In the genomic region with DNA sequence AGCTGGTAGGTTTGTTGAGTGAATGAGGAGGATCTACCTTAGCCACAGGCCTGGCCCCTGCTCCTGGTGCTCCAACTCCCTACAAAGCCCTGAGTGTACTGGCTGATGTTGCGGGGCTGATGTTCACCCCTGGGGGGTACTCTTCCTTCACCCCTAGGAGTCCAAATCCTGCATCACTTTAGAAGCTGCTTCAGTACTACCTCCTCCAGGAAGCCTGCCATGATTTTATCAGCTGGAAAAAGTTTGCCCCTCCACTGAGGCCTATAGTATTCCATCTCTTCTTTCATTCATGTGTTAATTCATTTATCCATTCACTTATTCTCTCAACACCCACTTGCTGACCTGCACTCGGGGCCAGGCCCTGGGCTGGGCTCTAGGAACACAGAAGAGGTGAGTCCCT, we compare ENCODE assay signal across 25 cellular contexts. TPM values are rescaled to one million over a fixed set of nuclear protein-coding genes. Genes with fewer than 3 reads are reported as not detected.
"Had no signal": no experiment of that assay in that cellular context is flagged by ENCODE, and none has a peak within 500 bp of the region (broad histone marks: within the 10 kb centered on the region; RNA-seq: fewer than 3 reads in every experiment).

No MANE protein-coding gene starts in this region.

- H3K4me1 Mint-ChIP-seq: activated naive CD8-positive, alpha-beta T cell treated with anti-CD3 and anti-CD28 coated beads, Interleukin-2, amount 10 ng/mL, durations not matched to agents 7 days and 5 days; T-cell had no signal

- DNase-seq: activated CD4-positive, alpha-beta T cell treated with anti-CD3 and anti-CD28 coated beads for 48 hours; activated CD8-positive, alpha-beta memory T cell treated with anti-CD3 and anti-CD28 coated beads for 24 hours; activated effector memory CD4-positive, alpha-beta T cell treated with anti-CD3 and anti-CD28 coated beads, Interleukin-2, amount 50 U/mL, for 16 hours; activated naive CD4-positive, alpha-beta T cell treated with anti-CD3 and anti-CD28 coated beads for 36 hours; activated naive CD8-positive, alpha-beta T cell treated with anti-CD3 and anti-CD28 coated beads, Interleukin-2, amount 10 ng/mL, durations not matched to agents 7 days and 5 days; activated T-cell treated with anti-CD3 and anti-CD28 coated beads, Interleukin-2, amount 50 U/mL, for 1 hour; amniotic stem cell; brain microvascular endothelial cell; esophagus squamous epithelium; glutamatergic neuron; lower lobe of right lung; mucosa of descending colon; naive B cell; nucleus accumbens; spleen; stimulated activated CD4-positive, alpha-beta T cell treated with anti-CD3 and anti-CD28 coated beads, Interleukin-2, amount 100 ng/mL, for 48 hours; substantia nigra; T-cell; T-helper 9 cell had no signal

- H3K4me3 Mint-ChIP-seq: activated naive CD4-positive, alpha-beta T cell treated with anti-CD3 and anti-CD28 coated beads for 36 hours; activated naive CD8-positive, alpha-beta T cell treated with anti-CD3 and anti-CD28 coated beads, Interleukin-2, amount 10 ng/mL, durations not matched to agents 7 days and 5 days; activated T-helper 1 cell treated with anti-CD3 and anti-CD28 coated beads, Interleukin-12 subunit alpha, Interleukin-12 subunit beta, Interleukin-2, Interleukin-4 antibody, amounts not matched to agents 30 ng/mL and 10 ng/mL and 1 ng/mL, durations not matched to agents 14 hours and 24 hours and 36 hours; naive B cell; T-cell had no signal

- H3K9ac ChIP-seq: parathyroid adenoma had no signal

- H3K36me3 ChIP-seq: brain microvascular endothelial cell, esophagus squamous epithelium, left lung, lower lobe of right lung, spleen, WERI-Rb-1 had no signal

- H3K36me3 Mint-ChIP-seq: activated naive CD8-positive, alpha-beta T cell treated with anti-CD3 and anti-CD28 coated beads, Interleukin-2, amount 10 ng/mL, durations not matched to agents 7 days and 5 days; naive B cell; T-cell had no signal

- H3K27ac ChIP-seq: brain microvascular endothelial cell, left lung, lower lobe of right lung, parathyroid adenoma, spleen had no signal

- H3K27ac Mint-ChIP-seq: activated naive CD4-positive, alpha-beta T cell treated with anti-CD3 and anti-CD28 coated beads for 36 hours; activated naive CD8-positive, alpha-beta T cell treated with anti-CD3 and anti-CD28 coated beads, Interleukin-2, amount 10 ng/mL, durations not matched to agents 7 days and 5 days; activated T-helper 1 cell treated with anti-CD3 and anti-CD28 coated beads, Interleukin-12 subunit alpha, Interleukin-12 subunit beta, Interleukin-2, Interleukin-4 antibody, amounts not matched to agents 30 ng/mL and 10 ng/mL and 1 ng/mL, durations not matched to agents 14 hours and 24 hours and 36 hours; naive B cell; T-cell had no signal

- ATAC-seq: activated CD4-positive, CD25-positive, alpha-beta regulatory T cell treated with anti-CD3 and anti-CD28 coated beads, Interleukin-2, amount 50 U/mL, for 24 hours; left lung; lower lobe of right lung; mucosa of descending colon; right cardiac atrium; T-cell had no signal

- H3K9me3 ChIP-seq: esophagus squamous epithelium, left lung, lower lobe of right lung, mucosa of descending colon, spleen had no signal

- H3K9me3 Mint-ChIP-seq: activated naive CD4-positive, alpha-beta T cell treated with anti-CD3 and anti-CD28 coated beads for 36 hours; activated naive CD8-positive, alpha-beta T cell treated with anti-CD3 and anti-CD28 coated beads, Interleukin-2, amount 10 ng/mL, durations not matched to agents 7 days and 5 days; activated T-helper 1 cell treated with anti-CD3 and anti-CD28 coated beads, Interleukin-12 subunit alpha, Interleukin-12 subunit beta, Interleukin-2, Interleukin-4 antibody, amounts not matched to agents 30 ng/mL and 10 ng/mL and 1 ng/mL, durations not matched to agents 14 hours and 24 hours and 36 hours; T-cell had no signal

- H3K4me1 ChIP-seq: parathyroid adenoma, spleen had no signal

- H3K4me3 ChIP-seq: esophagus squamous epithelium, left lung, lower lobe of right lung, mucosa of descending colon, spleen had no signal

- H2AFZ ChIP-seq: parathyroid adenoma had no signal

RNA-seq across cellular contexts. Expression of gene SHISAL1, which starts 7.8 kb away (rescaled TPM):
- total RNA-seq: activated naive CD4-positive, alpha-beta T cell treated with anti-CD3 and anti-CD28 coated beads for 36 hours; activated naive CD8-positive, alpha-beta T cell treated with anti-CD3 and anti-CD28 coated beads, Interleukin-2, amount 10 ng/mL, durations not matched to agents 7 days and 5 days; activated T-helper 1 cell treated with anti-CD3 and anti-CD28 coated beads, Interleukin-12 subunit alpha, Interleukin-12 subunit beta, Interleukin-2, Interleukin-4 antibody, amounts not matched to agents 30 ng/mL and 10 ng/mL and 1 ng/mL, durations not matched to agents 14 hours and 24 hours and 36 hours had no signal
